Comparison of ENCODE assay signal across 19 cellular contexts in the genomic region with DNA sequence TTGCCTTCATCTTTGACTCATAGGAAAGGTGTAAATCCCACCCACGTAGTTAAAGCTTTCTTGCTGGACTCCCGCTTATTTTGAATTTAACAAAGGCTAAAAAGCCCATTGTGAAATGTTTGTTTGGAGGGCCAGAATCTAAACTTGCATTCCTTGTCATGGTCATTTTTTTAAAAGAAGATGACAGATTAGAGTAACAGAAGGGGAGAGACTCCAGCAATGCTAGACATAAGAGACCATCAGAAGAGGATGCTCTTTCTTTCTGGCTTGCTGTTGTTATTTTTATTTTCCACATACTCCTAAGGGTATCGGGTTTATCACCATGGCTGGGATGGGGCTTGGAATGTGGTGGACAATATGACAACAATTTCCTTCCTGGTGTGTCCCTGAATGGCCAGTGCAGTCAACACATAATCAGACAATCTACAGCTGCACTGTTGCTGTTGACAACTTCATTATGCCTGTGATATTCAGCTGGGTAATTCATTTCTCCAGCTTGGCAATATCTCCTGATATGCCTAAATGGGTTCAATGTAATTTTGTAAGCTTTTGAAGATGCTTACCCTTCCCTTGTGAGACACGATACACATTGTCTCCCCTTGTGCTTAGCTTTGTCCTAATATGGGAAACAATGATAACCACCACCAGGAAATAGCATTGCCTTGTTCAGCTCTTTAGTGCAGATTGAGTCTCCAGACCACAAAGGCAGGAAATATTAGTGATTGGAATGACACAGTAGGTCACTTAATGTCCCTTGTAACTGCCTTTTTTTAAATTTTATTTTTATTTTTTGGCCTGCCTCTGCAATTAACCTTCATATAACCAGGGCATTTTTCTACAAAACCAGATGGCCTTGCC.
"Had no signal": no experiment of that assay in that cellular context is flagged by ENCODE, and none has a peak within 500 bp of the region (broad histone marks: within the 10 kb centered on the region; RNA-seq: fewer than 3 reads in every experiment).

No MANE protein-coding gene starts in this region.

- H3K4me3 ChIP-seq: dorsolateral prefrontal cortex, esophagus squamous epithelium, lower lobe of right lung, sigmoid colon, upper lobe of left lung had no signal

- H3K36me3 Mint-ChIP-seq: activated CD8-positive, alpha-beta memory T cell treated with anti-CD3 and anti-CD28 coated beads, Interleukin-2, amount 10 ng/mL, durations not matched to agents 7 days and 5 days; activated naive CD8-positive, alpha-beta T cell treated with anti-CD3 and anti-CD28 coated beads for 36 hours; naive thymus-derived CD8-positive, alpha-beta T cell had no signal

- ATAC-seq: activated CD8-positive, alpha-beta memory T cell treated with anti-CD3 and anti-CD28 coated beads, Interleukin-2, amount 10 ng/mL, durations not matched to agents 7 days and 5 days; activated T-cell treated with anti-CD3 and anti-CD28 coated beads, Interleukin-2, amount 50 U/mL, for 72 hours; lower lobe of right lung; naive thymus-derived CD8-positive, alpha-beta T cell; stimulated activated naive CD8-positive, alpha-beta T cell treated with anti-CD3 and anti-CD28 coated beads, Interleukin-15, Interleukin-2, amounts not matched to agents 100 U/mL and 50 U/mL, for 24 hours had no signal

- H3K9me3 ChIP-seq: esophagus squamous epithelium, lower lobe of right lung, sigmoid colon, upper lobe of left lung had no signal

- H3K4me3 Mint-ChIP-seq: activated B cell treated with CpG ODN at 0.5 μM for 24 hours; activated CD8-positive, alpha-beta memory T cell treated with anti-CD3 and anti-CD28 coated beads, Interleukin-2, amount 10 ng/mL, durations not matched to agents 7 days and 5 days; activated naive CD8-positive, alpha-beta T cell treated with anti-CD3 and anti-CD28 coated beads for 36 hours; activated T-cell treated with anti-CD3 and anti-CD28 coated beads, Interleukin-2, amount 50 U/mL, for 72 hours; naive thymus-derived CD8-positive, alpha-beta T cell had no signal

- DNase-seq: activated B cell treated with CpG ODN at 0.5 μM for 24 hours; activated CD8-positive, alpha-beta memory T cell treated with anti-CD3 and anti-CD28 coated beads, Interleukin-2, amount 10 ng/mL, durations not matched to agents 7 days and 5 days; activated gamma-delta T cell treated with Interleukin-2 at 50 U/mL for 16 hours; activated naive CD8-positive, alpha-beta T cell treated with anti-CD3 and anti-CD28 coated beads for 36 hours; activated T-cell treated with anti-CD3 and anti-CD28 coated beads, Interleukin-2, amount 50 U/mL, for 72 hours; anterior cingulate cortex; dorsolateral prefrontal cortex; esophagus squamous epithelium; foreskin melanocyte; lower lobe of right lung; naive thymus-derived CD8-positive, alpha-beta T cell; occipital lobe; sigmoid colon; stimulated activated CD4-positive, alpha-beta T cell treated with anti-CD3 and anti-CD28 coated beads, Interleukin-4, amount 100 ng/mL, for 1 hour; stimulated activated CD8-positive, alpha-beta memory T cell treated with anti-CD3 and anti-CD28 coated beads, Interleukin-4, amount 100 ng/mL, for 48 hours; stimulated activated naive CD8-positive, alpha-beta T cell treated with anti-CD3 and anti-CD28 coated beads, Interleukin-15, Interleukin-2, amounts not matched to agents 100 U/mL and 50 U/mL, for 24 hours; T-helper 2 cell; upper lobe of left lung had no signal

- H3K27ac Mint-ChIP-seq: activated B cell treated with CpG ODN at 0.5 μM for 24 hours; activated CD8-positive, alpha-beta memory T cell treated with anti-CD3 and anti-CD28 coated beads, Interleukin-2, amount 10 ng/mL, durations not matched to agents 7 days and 5 days; activated naive CD8-positive, alpha-beta T cell treated with anti-CD3 and anti-CD28 coated beads for 36 hours; activated T-cell treated with anti-CD3 and anti-CD28 coated beads, Interleukin-2, amount 50 U/mL, for 72 hours; naive thymus-derived CD8-positive, alpha-beta T cell; progenitor cell of endocrine pancreas had no signal

- H3K27ac ChIP-seq: dorsolateral prefrontal cortex, esophagus squamous epithelium, lower lobe of right lung, sigmoid colon had no signal

- H3K4me1 ChIP-seq: esophagus squamous epithelium, lower lobe of right lung, sigmoid colon had no signal

- H3K9me3 Mint-ChIP-seq: activated B cell treated with CpG ODN at 0.5 μM for 24 hours; activated naive CD8-positive, alpha-beta T cell treated with anti-CD3 and anti-CD28 coated beads for 36 hours; activated T-cell treated with anti-CD3 and anti-CD28 coated beads, Interleukin-2, amount 50 U/mL, for 72 hours; naive thymus-derived CD8-positive, alpha-beta T cell had no signal

- H3K27me3 Mint-ChIP-seq: activated B cell treated with CpG ODN at 0.5 μM for 24 hours had no signal

- H3K4me1 Mint-ChIP-seq: activated B cell treated with CpG ODN at 0.5 μM for 24 hours; activated naive CD8-positive, alpha-beta T cell treated with anti-CD3 and anti-CD28 coated beads for 36 hours had no signal

- H3K27me3 ChIP-seq: upper lobe of left lung had no signal

- H3K36me3 ChIP-seq: esophagus squamous epithelium, lower lobe of right lung, sigmoid colon, upper lobe of left lung had no signal
